ENCODE assay signal across 3 cellular contexts in genomic region chr17:59178266-59178665, GRCh38.
TF ChIP-seq lines count a peak whose summit lies in the region.

No MANE protein-coding gene starts in this region.

TF ChIP-seq in SK-N-SH, 30 proteins besides CTCF, POLR2A, EP300 and RAD21:
- TF ChIP-seq FOSL2 (IDR thresholded peaks at IDR 0.05; ENCODE audit: borderline replicate concordance, low read depth) (no peak), ZBTB33 (IDR thresholded peaks at IDR 0.05; ENCODE audit: borderline replicate concordance, low read depth) (no peak), USF2 (IDR thresholded peaks at IDR 0.05; ENCODE audit: borderline replicate concordance, low read depth, low read length) (no peak), IRF3 (IDR thresholded peaks at IDR 0.05; ENCODE audit: low read depth, low read length) (no peak), RXRA (IDR thresholded peaks at IDR 0.05; ENCODE audit: borderline replicate concordance, low read depth) (no peak), JUND (IDR thresholded peaks at IDR 0.05) (no peak), EZH2phosphoT487 (IDR thresholded peaks at IDR 0.05; ENCODE audit: borderline replicate concordance, low read depth) (no peak), NRF1 (IDR thresholded peaks at IDR 0.05; ENCODE audit: low read depth, low read length) (no peak), TCF12 (IDR thresholded peaks at IDR 0.05) (no peak)

TF ChIP-seq in SK-N-SH treated with all-trans-retinoic acid at 6 μM for 48 hours, 23 proteins besides CTCF, POLR2A, EP300 and RAD21:
- no peak for TF ChIP-seq RARB (CRISPR knock-in tag; IDR thresholded peaks at IDR 0.05)
- TF ChIP-seq OSR1 (CRISPR knock-in tag; IDR thresholded peaks at IDR 0.05) = no peak
TF ChIP-seq in SK-N-SH treated with all-trans-retinoic acid at 6 μM for 48 hours: peak in this region for 0.

TF ChIP-seq in H1, 55 proteins besides CTCF, POLR2A, EP300 and RAD21:
- no peak for TF ChIP-seq GTF2F1 (IDR thresholded peaks at IDR 0.05; ENCODE audit: borderline replicate concordance, low read depth, low read length)
- TF ChIP-seq USF2 (IDR thresholded peaks at IDR 0.05; ENCODE audit: low read length) = no peak
- no peak for TF ChIP-seq CREB1 (IDR thresholded peaks at IDR 0.05)
- no peak for TF ChIP-seq E2F6 (IDR thresholded peaks at IDR 0.05)
- no peak for TF ChIP-seq SP2 (IDR thresholded peaks at IDR 0.05; ENCODE audit: low read length)
- no peak for TF ChIP-seq CTBP2 (IDR thresholded peaks at IDR 0.05; ENCODE audit: borderline replicate concordance, insufficient read depth, insufficient read length, low read length)
- TF ChIP-seq KDM1A (IDR thresholded peaks at IDR 0.05; ENCODE audit: borderline replicate concordance, low read length) = no peak
- no peak for TF ChIP-seq HDAC6 (IDR thresholded peaks at IDR 0.05; ENCODE audit: low read depth, low read length)
